Comparison of ENCODE assay signal across 1 cellular context in the genomic region with DNA sequence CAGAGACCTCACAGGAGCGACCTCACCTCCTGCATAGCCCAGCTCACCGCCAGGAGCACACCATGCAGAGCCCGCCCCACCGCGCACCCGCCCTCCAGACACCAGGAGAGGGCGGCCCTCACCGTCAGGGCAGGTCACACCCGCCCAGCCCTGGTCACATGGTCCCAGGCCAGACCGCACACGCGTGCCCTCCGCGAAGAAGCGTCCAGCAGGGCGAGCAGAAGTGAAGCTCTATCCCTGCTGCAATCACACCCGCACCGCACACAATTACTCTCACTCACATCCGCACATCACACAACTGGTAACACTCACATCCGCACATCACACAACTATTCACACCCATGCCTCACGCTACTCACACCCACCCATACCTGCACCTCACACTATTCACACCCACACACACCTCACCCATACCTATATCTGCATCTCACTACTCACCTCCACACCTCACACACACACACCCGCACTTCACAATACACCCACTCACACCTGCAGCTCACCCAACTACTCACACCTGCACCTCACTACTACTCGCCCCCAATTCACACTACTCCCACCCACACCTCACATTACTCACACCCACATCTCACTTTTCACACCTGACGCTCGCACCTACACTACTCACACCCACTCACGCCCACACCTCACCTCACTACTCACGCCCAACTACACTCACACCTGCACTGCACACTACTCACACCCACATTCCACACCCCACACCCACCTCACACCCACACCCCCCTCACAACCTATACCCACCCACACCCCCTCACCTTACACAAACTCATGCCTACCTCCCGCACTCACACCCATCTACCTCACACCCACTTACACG.
TF ChIP-seq lines count a peak whose summit lies in the region.

No MANE protein-coding gene starts in this region.

TF ChIP-seq in K562, 482 proteins besides CTCF, POLR2A, EP300 and RAD21 (continued from another document):
- peak; percentile 99 for TF ChIP-seq ZBTB33 (CRISPR knock-in tag; IDR thresholded peaks at IDR 0.05)
- TF ChIP-seq L3MBTL2 (IDR thresholded peaks at IDR 0.05), result peak; percentile 89
- peak; percentile 85 for TF ChIP-seq MGA (IDR thresholded peaks at IDR 0.05)
- no peak for TF ChIP-seq HOMEZ (CRISPR knock-in tag; IDR thresholded peaks at IDR 0.05)
- no peak for TF ChIP-seq ETV1 (tag; conservative IDR thresholded peaks at IDR 0.05; ENCODE audit: low read depth)
- TF ChIP-seq PHB2 (IDR thresholded peaks at IDR 0.05; ENCODE audit: low read depth), result no peak
- TF ChIP-seq IRF1 (CRISPR knock-in tag; IDR thresholded peaks at IDR 0.05; ENCODE audit: borderline replicate concordance), result no peak
- TF ChIP-seq NEUROD1 (IDR thresholded peaks at IDR 0.05; ENCODE audit: borderline replicate concordance, low read depth, low read length, partially characterized antibody), result no peak
- peak; percentile 74 to 82 for TF ChIP-seq E2F6 (IDR thresholded peaks at IDR 0.05; ENCODE audit: borderline replicate concordance in 1 of 2, extremely low read depth in 1 of 2, insufficient read depth in 1 of 2, insufficient read length in 1 of 2, low read depth in 1 of 2, low read length in 1 of 2, poor library complexity in 1 of 2, severe bottlenecking in 1 of 2)
- TF ChIP-seq EGR1 (conservative IDR thresholded peaks at IDR 0.05), result peak; percentile 73
- TF ChIP-seq USF1 (CRISPR knock-in tag; IDR thresholded peaks at IDR 0.05), result peak; percentile 64
- TF ChIP-seq, protein P1, sequence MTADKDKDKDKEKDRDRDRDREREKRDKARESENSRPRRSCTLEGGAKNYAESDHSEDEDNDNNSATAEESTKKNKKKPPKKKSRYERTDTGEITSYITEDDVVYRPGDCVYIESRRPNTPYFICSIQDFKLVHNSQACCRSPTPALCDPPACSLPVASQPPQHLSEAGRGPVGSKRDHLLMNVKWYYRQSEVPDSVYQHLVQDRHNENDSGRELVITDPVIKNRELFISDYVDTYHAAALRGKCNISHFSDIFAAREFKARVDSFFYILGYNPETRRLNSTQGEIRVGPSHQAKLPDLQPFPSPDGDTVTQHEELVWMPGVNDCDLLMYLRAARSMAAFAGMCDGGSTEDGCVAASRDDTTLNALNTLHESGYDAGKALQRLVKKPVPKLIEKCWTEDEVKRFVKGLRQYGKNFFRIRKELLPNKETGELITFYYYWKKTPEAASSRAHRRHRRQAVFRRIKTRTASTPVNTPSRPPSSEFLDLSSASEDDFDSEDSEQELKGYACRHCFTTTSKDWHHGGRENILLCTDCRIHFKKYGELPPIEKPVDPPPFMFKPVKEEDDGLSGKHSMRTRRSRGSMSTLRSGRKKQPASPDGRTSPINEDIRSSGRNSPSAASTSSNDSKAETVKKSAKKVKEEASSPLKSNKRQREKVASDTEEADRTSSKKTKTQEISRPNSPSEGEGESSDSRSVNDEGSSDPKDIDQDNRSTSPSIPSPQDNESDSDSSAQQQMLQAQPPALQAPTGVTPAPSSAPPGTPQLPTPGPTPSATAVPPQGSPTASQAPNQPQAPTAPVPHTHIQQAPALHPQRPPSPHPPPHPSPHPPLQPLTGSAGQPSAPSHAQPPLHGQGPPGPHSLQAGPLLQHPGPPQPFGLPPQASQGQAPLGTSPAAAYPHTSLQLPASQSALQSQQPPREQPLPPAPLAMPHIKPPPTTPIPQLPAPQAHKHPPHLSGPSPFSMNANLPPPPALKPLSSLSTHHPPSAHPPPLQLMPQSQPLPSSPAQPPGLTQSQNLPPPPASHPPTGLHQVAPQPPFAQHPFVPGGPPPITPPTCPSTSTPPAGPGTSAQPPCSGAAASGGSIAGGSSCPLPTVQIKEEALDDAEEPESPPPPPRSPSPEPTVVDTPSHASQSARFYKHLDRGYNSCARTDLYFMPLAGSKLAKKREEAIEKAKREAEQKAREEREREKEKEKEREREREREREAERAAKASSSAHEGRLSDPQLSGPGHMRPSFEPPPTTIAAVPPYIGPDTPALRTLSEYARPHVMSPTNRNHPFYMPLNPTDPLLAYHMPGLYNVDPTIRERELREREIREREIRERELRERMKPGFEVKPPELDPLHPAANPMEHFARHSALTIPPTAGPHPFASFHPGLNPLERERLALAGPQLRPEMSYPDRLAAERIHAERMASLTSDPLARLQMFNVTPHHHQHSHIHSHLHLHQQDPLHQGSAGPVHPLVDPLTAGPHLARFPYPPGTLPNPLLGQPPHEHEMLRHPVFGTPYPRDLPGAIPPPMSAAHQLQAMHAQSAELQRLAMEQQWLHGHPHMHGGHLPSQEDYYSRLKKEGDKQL (CRISPR knock-in tag; IDR thresholded peaks at IDR 0.05; ENCODE audit: borderline replicate concordance), result no peak
- no peak for TF ChIP-seq ZNF184 (CRISPR knock-in tag; IDR thresholded peaks at IDR 0.05)
